ENCODE assay signal across 8 cellular contexts in the genomic region with DNA sequence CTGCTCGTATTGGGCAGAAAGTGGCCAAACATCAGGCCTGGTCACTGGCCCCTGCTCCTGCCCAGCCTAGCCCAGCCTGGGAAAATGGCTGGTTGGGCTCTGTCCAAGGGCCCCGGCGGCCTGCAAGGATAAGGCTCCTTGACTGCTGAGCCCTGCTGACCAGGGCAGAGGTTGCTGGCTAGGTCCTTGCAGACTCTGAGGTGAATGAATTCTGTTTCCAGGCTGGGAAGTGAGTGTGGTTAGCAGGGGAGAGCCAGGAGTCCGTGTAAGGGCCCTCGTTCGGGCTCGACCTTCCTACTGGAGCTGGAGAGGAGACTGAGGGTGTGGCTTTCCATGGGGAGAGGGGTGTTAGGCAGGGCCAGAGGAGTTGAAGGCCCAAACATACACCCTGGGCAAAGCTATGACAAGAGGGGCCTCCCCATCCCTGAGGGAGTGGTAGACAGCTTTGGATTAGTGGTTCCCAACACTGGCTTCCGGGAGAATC. TPM values are rescaled to one million over a fixed set of nuclear protein-coding genes. Genes with fewer than 3 reads are reported as not detected.
A peak's percentile ranks its signal among the peaks of the same experiment; 100 is the strongest.
DNase-seq lines count a peak whose midpoint lies in the region; ATAC-seq, FAIRE-seq and TF ChIP-seq lines count a peak whose summit lies in the region.

No MANE protein-coding gene starts in this region.

- H3K4me3 ChIP-seq in pancreas: no peak overlapping the region

- ATAC-seq in SK-N-SH treated with all-trans-retinoic acid at 6 μM for 48 hours: peak; percentile 83
- peak; percentile 76 to 92 (median 82) for ATAC-seq in pancreas
- no peak for ATAC-seq in HG03045 (IDR thresholded peaks at IDR 0.05; ENCODE audit: unreplicated experiment)
- no peak for ATAC-seq in GM18861 (IDR thresholded peaks at IDR 0.05; ENCODE audit: unreplicated experiment)

- no peak for TF ChIP-seq CTCF in pancreas (IDR thresholded peaks at IDR 0.05)

- H3K9me3 ChIP-seq in pancreas: no peaks in the 10 kb centered on the region

- intact Hi-C loops in pancreas (cut with DNase I): no loop called here

- FAIRE-seq in pancreas (lab: Jason Lieb, UNC): no peak

- no peaks in the 10 kb centered on the region for H3K27me3 ChIP-seq in pancreas

- H3K36me3 ChIP-seq in pancreas: no peaks in the 10 kb centered on the region

- H3K27ac ChIP-seq in pancreas: peak overlapping the region; percentile 33 to 65 (median 48)

- DNase-seq in GM04503 (ENCODE audit: low read depth) (peak; percentile 52), globus pallidus (ENCODE audit: low spot score) (peak; percentile 48), pancreas (peak; percentile 81 to 93 (median 89)), NCI-H187 (lab: John Stamatoyannopoulos, UW) (no peak), germinal center (ENCODE audit: low spot score) (no peak)

- WGBS in pancreas, 2 donors: 18 to 23% methylated on average over 8 of the region's 8 CpGs

- peaks cover 18 to 57% (median 21%) of the 10 kb centered on the region in 3 donors for H3K4me1 ChIP-seq in pancreas

TF ChIP-seq in SK-N-SH treated with all-trans-retinoic acid at 6 μM for 48 hours, 23 proteins besides CTCF, POLR2A, EP300 and RAD21:
- TF ChIP-seq SNAI2 (CRISPR knock-in tag; IDR thresholded peaks at IDR 0.05): no peak
- no peak for TF ChIP-seq GLIS3 (CRISPR knock-in tag; IDR thresholded peaks at IDR 0.05)
- TF ChIP-seq RARB (CRISPR knock-in tag; IDR thresholded peaks at IDR 0.05): no peak
- TF ChIP-seq TCF4 (CRISPR knock-in tag; IDR thresholded peaks at IDR 0.05; ENCODE audit: borderline replicate concordance): no peak
- no peak for TF ChIP-seq PPARA (CRISPR knock-in tag; IDR thresholded peaks at IDR 0.05; ENCODE audit: borderline replicate concordance)
- TF ChIP-seq ZC3H10 (CRISPR knock-in tag; IDR thresholded peaks at IDR 0.05): no peak
- TF ChIP-seq, protein P1, sequence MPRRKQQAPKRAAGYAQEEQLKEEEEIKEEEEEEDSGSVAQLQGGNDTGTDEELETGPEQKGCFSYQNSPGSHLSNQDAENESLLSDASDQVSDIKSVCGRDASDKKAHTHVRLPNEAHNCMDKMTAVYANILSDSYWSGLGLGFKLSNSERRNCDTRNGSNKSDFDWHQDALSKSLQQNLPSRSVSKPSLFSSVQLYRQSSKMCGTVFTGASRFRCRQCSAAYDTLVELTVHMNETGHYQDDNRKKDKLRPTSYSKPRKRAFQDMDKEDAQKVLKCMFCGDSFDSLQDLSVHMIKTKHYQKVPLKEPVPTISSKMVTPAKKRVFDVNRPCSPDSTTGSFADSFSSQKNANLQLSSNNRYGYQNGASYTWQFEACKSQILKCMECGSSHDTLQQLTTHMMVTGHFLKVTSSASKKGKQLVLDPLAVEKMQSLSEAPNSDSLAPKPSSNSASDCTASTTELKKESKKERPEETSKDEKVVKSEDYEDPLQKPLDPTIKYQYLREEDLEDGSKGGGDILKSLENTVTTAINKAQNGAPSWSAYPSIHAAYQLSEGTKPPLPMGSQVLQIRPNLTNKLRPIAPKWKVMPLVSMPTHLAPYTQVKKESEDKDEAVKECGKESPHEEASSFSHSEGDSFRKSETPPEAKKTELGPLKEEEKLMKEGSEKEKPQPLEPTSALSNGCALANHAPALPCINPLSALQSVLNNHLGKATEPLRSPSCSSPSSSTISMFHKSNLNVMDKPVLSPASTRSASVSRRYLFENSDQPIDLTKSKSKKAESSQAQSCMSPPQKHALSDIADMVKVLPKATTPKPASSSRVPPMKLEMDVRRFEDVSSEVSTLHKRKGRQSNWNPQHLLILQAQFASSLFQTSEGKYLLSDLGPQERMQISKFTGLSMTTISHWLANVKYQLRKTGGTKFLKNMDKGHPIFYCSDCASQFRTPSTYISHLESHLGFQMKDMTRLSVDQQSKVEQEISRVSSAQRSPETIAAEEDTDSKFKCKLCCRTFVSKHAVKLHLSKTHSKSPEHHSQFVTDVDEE (CRISPR knock-in tag; IDR thresholded peaks at IDR 0.05): no peak

RNA-seq across cellular contexts. Expression of a gene that starts 20.6 kb away (rescaled TPM):
- 10 to 100 TPM in 4 of 6 donors, 1 to 10 TPM in 2; 6.7 to 38.3 (median 13.4) TPM for total RNA-seq in pancreas
- 10 to 100 TPM; 15.5 to 16.5 TPM for polyA plus RNA-seq in pancreas

RNA-seq across cellular contexts. Expression of a gene that starts 53.3 kb away (rescaled TPM):
- 10 to 100 TPM; 44.5 to 85.5 (median 50.1) TPM for total RNA-seq in pancreas
- polyA plus RNA-seq in pancreas: 10 to 100 TPM; 29.8 to 55.1 TPM

Comparison
In these comparisons a context has a peak if more than half of its experiments do, and no peak if none do; other contexts are left out.
1. DNase-seq: peak in GM04503 (single experiment), globus pallidus (single experiment) and pancreas (6 of 6); none in NCI-H187 (0 of 2) and germinal center (single experiment).
2. ATAC-seq: peak in SK-N-SH treated with all-trans-retinoic acid at 6 μM for 48 hours (single experiment) and pancreas (4 of 4); none in HG03045 (single experiment) and GM18861 (single experiment).